Comparison of ENCODE assay signal across 2 cellular contexts in genomic region chr3:14266361-14266760, GRCh38.
TF ChIP-seq lines count a peak whose summit lies in the region.

No MANE protein-coding gene starts in this region.

TF ChIP-seq in H1, 55 proteins besides CTCF, POLR2A, EP300 and RAD21 (continued from another document):
- TF ChIP-seq RNF2 (IDR thresholded peaks at IDR 0.05; ENCODE audit: borderline replicate concordance, low read depth, low read length, missing control alignments, poor library complexity, severe bottlenecking) (no peak), ZNF274 (IDR thresholded peaks at IDR 0.05; ENCODE audit: borderline replicate concordance, extremely low read depth, low read length) (no peak), SIX5 (IDR thresholded peaks at IDR 0.05; ENCODE audit: low read depth, low read length) (no peak), ASH2L (IDR thresholded peaks at IDR 0.05; ENCODE audit: low read length) (no peak), CTBP2 (IDR thresholded peaks at IDR 0.05; ENCODE audit: borderline replicate concordance, insufficient read depth, insufficient read length, low read length) (no peak)

TF ChIP-seq in GM23338, 12 proteins besides CTCF, POLR2A, EP300 and RAD21 (continued from another document):
- TF ChIP-seq, protein P1, sequence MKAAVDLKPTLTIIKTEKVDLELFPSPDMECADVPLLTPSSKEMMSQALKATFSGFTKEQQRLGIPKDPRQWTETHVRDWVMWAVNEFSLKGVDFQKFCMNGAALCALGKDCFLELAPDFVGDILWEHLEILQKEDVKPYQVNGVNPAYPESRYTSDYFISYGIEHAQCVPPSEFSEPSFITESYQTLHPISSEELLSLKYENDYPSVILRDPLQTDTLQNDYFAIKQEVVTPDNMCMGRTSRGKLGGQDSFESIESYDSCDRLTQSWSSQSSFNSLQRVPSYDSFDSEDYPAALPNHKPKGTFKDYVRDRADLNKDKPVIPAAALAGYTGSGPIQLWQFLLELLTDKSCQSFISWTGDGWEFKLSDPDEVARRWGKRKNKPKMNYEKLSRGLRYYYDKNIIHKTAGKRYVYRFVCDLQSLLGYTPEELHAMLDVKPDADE (IDR thresholded peaks at IDR 0.05) = no peak
- TF ChIP-seq EZH2 (IDR thresholded peaks at IDR 0.05; ENCODE audit: low read depth, unreplicated experiment) = no peak
- TF ChIP-seq NANOG (IDR thresholded peaks at IDR 0.05; ENCODE audit: borderline replicate concordance) = no peak
- no peak for TF ChIP-seq REST (IDR thresholded peaks at IDR 0.05; ENCODE audit: unreplicated experiment)
- TF ChIP-seq ZNF331 (CRISPR knock-in tag; IDR thresholded peaks at IDR 0.05; ENCODE audit: low read depth) = no peak
- no peak for TF ChIP-seq ZNF114 (CRISPR knock-in tag; IDR thresholded peaks at IDR 0.05)
- TF ChIP-seq, protein P2, sequence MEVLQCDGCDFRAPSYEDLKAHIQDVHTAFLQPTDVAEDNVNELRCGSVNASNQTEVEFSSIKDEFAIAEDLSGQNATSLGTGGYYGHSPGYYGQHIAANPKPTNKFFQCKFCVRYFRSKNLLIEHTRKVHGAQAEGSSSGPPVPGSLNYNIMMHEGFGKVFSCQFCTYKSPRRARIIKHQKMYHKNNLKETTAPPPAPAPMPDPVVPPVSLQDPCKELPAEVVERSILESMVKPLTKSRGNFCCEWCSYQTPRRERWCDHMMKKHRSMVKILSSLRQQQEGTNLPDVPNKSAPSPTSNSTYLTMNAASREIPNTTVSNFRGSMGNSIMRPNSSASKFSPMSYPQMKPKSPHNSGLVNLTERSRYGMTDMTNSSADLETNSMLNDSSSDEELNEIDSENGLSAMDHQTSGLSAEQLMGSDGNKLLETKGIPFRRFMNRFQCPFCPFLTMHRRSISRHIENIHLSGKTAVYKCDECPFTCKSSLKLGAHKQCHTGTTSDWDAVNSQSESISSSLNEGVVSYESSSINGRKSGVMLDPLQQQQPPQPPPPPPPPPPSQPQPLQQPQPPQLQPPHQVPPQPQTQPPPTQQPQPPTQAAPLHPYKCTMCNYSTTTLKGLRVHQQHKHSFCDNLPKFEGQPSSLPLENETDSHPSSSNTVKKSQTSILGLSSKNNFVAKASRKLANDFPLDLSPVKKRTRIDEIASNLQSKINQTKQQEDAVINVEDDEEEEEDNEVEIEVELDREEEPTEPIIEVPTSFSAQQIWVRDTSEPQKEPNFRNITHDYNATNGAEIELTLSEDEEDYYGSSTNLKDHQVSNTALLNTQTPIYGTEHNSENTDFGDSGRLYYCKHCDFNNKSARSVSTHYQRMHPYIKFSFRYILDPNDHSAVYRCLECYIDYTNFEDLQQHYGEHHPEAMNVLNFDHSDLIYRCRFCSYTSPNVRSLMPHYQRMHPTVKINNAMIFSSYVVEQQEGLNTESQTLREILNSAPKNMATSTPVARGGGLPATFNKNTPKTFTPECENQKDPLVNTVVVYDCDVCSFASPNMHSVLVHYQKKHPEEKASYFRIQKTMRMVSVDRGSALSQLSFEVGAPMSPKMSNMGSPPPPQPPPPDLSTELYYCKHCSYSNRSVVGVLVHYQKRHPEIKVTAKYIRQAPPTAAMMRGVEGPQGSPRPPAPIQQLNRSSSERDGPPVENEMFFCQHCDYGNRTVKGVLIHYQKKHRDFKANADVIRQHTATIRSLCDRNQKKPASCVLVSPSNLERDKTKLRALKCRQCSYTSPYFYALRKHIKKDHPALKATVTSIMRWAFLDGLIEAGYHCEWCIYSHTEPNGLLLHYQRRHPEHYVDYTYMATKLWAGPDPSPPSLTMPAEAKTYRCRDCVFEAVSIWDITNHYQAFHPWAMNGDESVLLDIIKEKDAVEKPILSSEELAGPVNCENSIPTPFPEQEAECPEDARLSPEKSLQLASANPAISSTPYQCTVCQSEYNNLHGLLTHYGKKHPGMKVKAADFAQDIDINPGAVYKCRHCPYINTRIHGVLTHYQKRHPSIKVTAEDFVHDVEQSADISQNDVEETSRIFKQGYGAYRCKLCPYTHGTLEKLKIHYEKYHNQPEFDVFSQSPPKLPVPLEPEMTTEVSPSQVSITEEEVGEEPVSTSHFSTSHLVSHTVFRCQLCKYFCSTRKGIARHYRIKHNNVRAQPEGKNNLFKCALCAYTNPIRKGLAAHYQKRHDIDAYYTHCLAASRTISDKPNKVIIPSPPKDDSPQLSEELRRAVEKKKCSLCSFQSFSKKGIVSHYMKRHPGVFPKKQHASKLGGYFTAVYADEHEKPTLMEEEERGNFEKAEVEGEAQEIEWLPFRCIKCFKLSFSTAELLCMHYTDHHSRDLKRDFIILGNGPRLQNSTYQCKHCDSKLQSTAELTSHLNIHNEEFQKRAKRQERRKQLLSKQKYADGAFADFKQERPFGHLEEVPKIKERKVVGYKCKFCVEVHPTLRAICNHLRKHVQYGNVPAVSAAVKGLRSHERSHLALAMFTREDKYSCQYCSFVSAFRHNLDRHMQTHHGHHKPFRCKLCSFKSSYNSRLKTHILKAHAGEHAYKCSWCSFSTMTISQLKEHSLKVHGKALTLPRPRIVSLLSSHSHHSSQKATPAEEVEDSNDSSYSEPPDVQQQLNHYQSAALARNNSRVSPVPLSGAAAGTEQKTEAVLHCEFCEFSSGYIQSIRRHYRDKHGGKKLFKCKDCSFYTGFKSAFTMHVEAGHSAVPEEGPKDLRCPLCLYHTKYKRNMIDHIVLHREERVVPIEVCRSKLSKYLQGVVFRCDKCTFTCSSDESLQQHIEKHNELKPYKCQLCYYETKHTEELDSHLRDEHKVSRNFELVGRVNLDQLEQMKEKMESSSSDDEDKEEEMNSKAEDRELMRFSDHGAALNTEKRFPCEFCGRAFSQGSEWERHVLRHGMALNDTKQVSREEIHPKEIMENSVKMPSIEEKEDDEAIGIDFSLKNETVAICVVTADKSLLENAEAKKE (CRISPR knock-in tag; IDR thresholded peaks at IDR 0.05) = no peak
- no peak for TF ChIP-seq JUNB (IDR thresholded peaks at IDR 0.05; ENCODE audit: unreplicated experiment)
- TF ChIP-seq CREB1 (CRISPR knock-in tag; IDR thresholded peaks at IDR 0.05; ENCODE audit: low read depth) = no peak
- no peak for TF ChIP-seq STAT1 (IDR thresholded peaks at IDR 0.05; ENCODE audit: unreplicated experiment)
